ENCODE assay signal across 8 cellular contexts in genomic region chr12:107134558-107134957, GRCh38. TPM values are rescaled to one million over a fixed set of nuclear protein-coding genes. Genes with fewer than 3 reads are reported as not detected.
A peak's percentile ranks its signal among the peaks of the same experiment; 100 is the strongest.
DNase-seq lines count a peak whose midpoint lies in the region; ATAC-seq and TF ChIP-seq lines count a peak whose summit lies in the region.

No MANE protein-coding gene starts in this region.

- peak; percentile 65 for DNase-seq in activated effector memory CD4-positive, alpha-beta T cell treated with anti-CD3 and anti-CD28 coated beads, Interleukin-2, amount 50 U/mL, for 16 hours
- no peak for DNase-seq in activated effector memory CD4-positive, alpha-beta T cell treated with Interleukin-2 at 50 U/mL for 16 hours
- DNase-seq in fibroblast of pulmonary artery (ENCODE audit: low read depth) (no peak), hypothalamus (lab: John Stamatoyannopoulos, UW) (no peak), transverse colon (no peak)
- peak; percentile 45 for DNase-seq in stimulated activated naive CD8-positive, alpha-beta T cell treated with anti-CD3 and anti-CD28 coated beads, Interleukin-15, Interleukin-2, amounts not matched to agents 100 U/mL and 50 U/mL, for 24 hours

- H3K27ac ChIP-seq in VCaP (no peak overlapping the region), transverse colon (no peak overlapping the region)

- H3K36me3 ChIP-seq in transverse colon, result no peaks in the 10 kb centered on the region

- no peak for TF ChIP-seq POLR2A in transverse colon (IDR thresholded peaks at IDR 0.05)

- H3K27me3 ChIP-seq in transverse colon, result no peaks in the 10 kb centered on the region

- H3K4me3 ChIP-seq in fibroblast of pulmonary artery (replicated peaks; ENCODE audit: low read depth, low read length) (no peak overlapping the region), transverse colon (no peak overlapping the region)

- intact Hi-C loops in transverse colon (cut with DNase I; ENCODE audit: low total_unique reads), result loop anchor here (5.0 kb wide), 1 partner anchor 473 kb away; no protein-coding TSS in a partner anchor

- no peaks in the 10 kb centered on the region for H3K9me3 ChIP-seq in transverse colon

- H3K4me1 ChIP-seq in transverse colon, result peaks cover 0 to 3% (median 0%) of the 10 kb centered on the region in 4 donors

- WGBS in transverse colon (ENCODE audit: low coverage in 1 of 2), 2 donors, result 89% methylated on average over 1 of the region's 1 CpG; no CpG with 5 or more reads in 1 of the 2 donors

- TF ChIP-seq CTCF in VCaP (conservative IDR thresholded peaks at IDR 0.05) (peak; percentile 16), fibroblast of pulmonary artery (IDR thresholded peaks at IDR 0.05; ENCODE audit: low read length, missing control alignments) (peak; percentile 13), transverse colon (IDR thresholded peaks at IDR 0.05) (no peak)

- TF ChIP-seq EP300 in transverse colon (IDR thresholded peaks at IDR 0.05; ENCODE audit: low read depth), result no peak

- in situ Hi-C loops in transverse colon (cut with MboI; ENCODE audit: low pct_ligation_motif_present in 1 of 4, low pct_unique_long_range_greater_than_20kb in 1 of 4, low sequenced_read_pairs in 3 of 4), result loop anchor here (5.0 to 25.0 kb wide), 4 partner anchors 270 to 480 kb away; no protein-coding TSS in a partner anchor

- ATAC-seq in stimulated activated naive CD8-positive, alpha-beta T cell treated with anti-CD3 and anti-CD28 coated beads, Interleukin-15, Interleukin-2, amounts not matched to agents 100 U/mL and 50 U/mL, for 24 hours, result peak; percentile 48
- no peak for ATAC-seq in GM21786 (IDR thresholded peaks at IDR 0.05; ENCODE audit: unreplicated experiment)

RNA-seq across cellular contexts. Expression of gene CRY1, which starts 41.2 kb away (rescaled TPM):
- 10 to 100 TPM; 10.1 to 71.8 (median 21.0) TPM for total RNA-seq in transverse colon

Comparison
In these comparisons a context has a peak if more than half of its experiments do, and no peak if none do; other contexts are left out.
1. DNase-seq: peak in activated effector memory CD4-positive, alpha-beta T cell treated with anti-CD3 and anti-CD28 coated beads, Interleukin-2, amount 50 U/mL, for 16 hours (single experiment) and stimulated activated naive CD8-positive, alpha-beta T cell treated with anti-CD3 and anti-CD28 coated beads, Interleukin-15, Interleukin-2, amounts not matched to agents 100 U/mL and 50 U/mL, for 24 hours (single experiment); none in activated effector memory CD4-positive, alpha-beta T cell treated with Interleukin-2 at 50 U/mL for 16 hours (single experiment), fibroblast of pulmonary artery (single experiment), hypothalamus (0 of 51) and transverse colon (single experiment).
2. CTCF ChIP-seq: peak in VCaP (single experiment) and fibroblast of pulmonary artery (single experiment); none in transverse colon (0 of 5).